ENCODE assay signal across 1 cellular context in genomic region chr5:135162661-135163265, GRCh38.
TF ChIP-seq lines count a peak whose summit lies in the region.

No MANE protein-coding gene starts in this region.

TF ChIP-seq in H1, 55 proteins besides CTCF, POLR2A, EP300 and RAD21:
- no peak for TF ChIP-seq CBX5 (IDR thresholded peaks at IDR 0.05; ENCODE audit: low read depth, low read length)
- TF ChIP-seq JUN (IDR thresholded peaks at IDR 0.05; ENCODE audit: low read depth, low read length) = no peak
- no peak for TF ChIP-seq BACH1 (IDR thresholded peaks at IDR 0.05; ENCODE audit: low read length)
- TF ChIP-seq CREB1 (IDR thresholded peaks at IDR 0.05) = no peak
- no peak for TF ChIP-seq SIRT6 (IDR thresholded peaks at IDR 0.05; ENCODE audit: low read length)
- TF ChIP-seq HDAC6 (IDR thresholded peaks at IDR 0.05; ENCODE audit: low read depth, low read length) = no peak
- no peak for TF ChIP-seq SP1 (IDR thresholded peaks at IDR 0.05; ENCODE audit: low read depth, low read length)
